16 cellular contexts compared by ENCODE assay signal in genomic region chr20:41394081-41394480, GRCh38. TPM values are rescaled to one million over a fixed set of nuclear protein-coding genes. Genes with fewer than 3 reads are reported as not detected.
"Had no signal": no experiment of that assay in that cellular context is flagged by ENCODE, and none has a peak within 500 bp of the region (broad histone marks: within the 10 kb centered on the region; RNA-seq: fewer than 3 reads in every experiment).

No MANE protein-coding gene starts in this region.

- FAIRE-seq: colon, islet of Langerhans, small intestine had no signal

- H3K79me2 ChIP-seq: parathyroid adenoma had no signal

- H3K36me3 ChIP-seq: brain microvascular endothelial cell, prostate gland, tibial nerve had no signal

- H3K9me3 ChIP-seq: prostate gland, testis, tibial nerve had no signal

- H3K27ac ChIP-seq: brain microvascular endothelial cell, parathyroid adenoma had no signal

- H3K27me3 ChIP-seq: brain microvascular endothelial cell, testis, tibial nerve had no signal

- H2AFZ ChIP-seq: parathyroid adenoma had no signal

- H3K4me3 ChIP-seq: prostate gland, testis, tibial nerve had no signal

- DNase-seq: brain microvascular endothelial cell; cerebellar nuclear complex; effector CD8-positive, alpha-beta T cell; foreskin melanocyte; kidney glomerular epithelial cell; naive B cell; small intestine; stimulated activated CD4-positive, alpha-beta T cell treated with anti-CD3 and anti-CD28 coated beads, Interleukin-2, amount 100 ng/mL, for 48 hours had no signal

- H3K9ac ChIP-seq: parathyroid adenoma had no signal

- H3K4me1 ChIP-seq: parathyroid adenoma, prostate gland had no signal

RNA-seq across cellular contexts. Expression of gene EMILIN3, which starts 27.5 kb away (rescaled TPM):
- total RNA-seq: renal cortical epithelial cell had no signal

RNA-seq across cellular contexts. Expression of gene LPIN3, which starts 53.5 kb away (rescaled TPM):
- polyA plus RNA-seq: neural cell had no signal
